Comparison of ENCODE assay signal across 12 cellular contexts in the genomic region with DNA sequence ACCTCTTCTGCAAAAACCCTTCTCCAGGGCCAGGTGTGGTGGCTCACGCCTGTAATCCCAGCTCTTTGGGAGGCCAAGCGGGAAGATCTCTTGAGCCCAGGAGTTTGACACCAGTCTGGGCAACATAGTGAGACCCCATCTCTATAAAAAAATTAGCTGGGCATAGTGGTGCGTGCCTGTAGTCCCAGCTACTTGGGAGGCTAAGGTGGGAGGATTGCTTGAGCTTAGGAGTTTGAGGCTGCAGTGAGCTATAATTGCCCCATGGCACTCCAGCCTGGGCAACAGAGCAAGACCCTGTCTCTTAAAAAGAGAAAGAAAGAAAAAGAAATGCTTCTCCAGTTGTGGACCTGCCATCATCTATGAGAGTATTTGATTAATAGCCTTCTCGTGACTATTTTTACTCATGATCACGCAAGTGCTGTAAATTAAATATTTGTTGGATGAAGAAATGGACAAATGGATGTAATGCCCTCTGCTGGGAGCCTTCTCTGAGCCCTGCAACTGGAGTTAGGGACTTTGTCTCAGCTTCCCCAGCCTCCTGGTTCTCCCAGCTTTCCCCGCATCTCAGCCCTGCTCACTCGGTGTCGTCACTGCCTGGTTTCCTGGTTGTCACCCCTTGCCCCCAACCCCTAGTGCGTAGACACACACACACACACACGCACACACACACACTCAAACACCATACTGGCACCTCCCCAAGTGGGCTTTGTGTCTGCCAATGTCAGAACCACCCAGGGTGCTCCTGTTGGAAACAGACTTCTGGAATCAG. TPM values are rescaled to one million over a fixed set of nuclear protein-coding genes. Genes with fewer than 3 reads are reported as not detected.
DNase-seq lines count a peak whose midpoint lies in the region; ATAC-seq, FAIRE-seq and TF ChIP-seq lines count a peak whose summit lies in the region.
"Had no signal": no experiment of that assay in that cellular context is flagged by ENCODE, and none has a peak within 500 bp of the region (broad histone marks: within the 10 kb centered on the region; RNA-seq: fewer than 3 reads in every experiment).

No MANE protein-coding gene starts in this region.

- peaks cover 4% of the 10 kb centered on the region for H3K4me1 ChIP-seq in osteoblast (ENCODE audit: insufficient read depth, low read length)
- H3K4me1 ChIP-seq: HAP-1 had no signal

- no peak for FAIRE-seq in bronchial epithelial cell (lab: Jason Lieb, UNC)
- FAIRE-seq: GM19239 had no signal

- H3K9me3 ChIP-seq in osteoblast (ENCODE audit: low read depth, low read length), result no peaks in the 10 kb centered on the region
- H3K9me3 ChIP-seq: HAP-1 had no signal

- H4K20me1 ChIP-seq in osteoblast (ENCODE audit: insufficient read depth, low read length), result no peaks in the 10 kb centered on the region

- H3K36me3 ChIP-seq in bronchial epithelial cell (ENCODE audit: control insufficient read depth, insufficient read depth, low read length), result no peaks in the 10 kb centered on the region
- no peaks in the 10 kb centered on the region for H3K36me3 ChIP-seq in osteoblast (ENCODE audit: insufficient read depth, low read length)
- H3K36me3 ChIP-seq: HAP-1 had no signal

- no peaks in the 10 kb centered on the region for H3K79me2 ChIP-seq in osteoblast (ENCODE audit: insufficient read depth, low read length)

- H3K4me3 ChIP-seq in bronchial epithelial cell (ENCODE audit: low read depth, low read length) (no peak overlapping the region), osteoblast (ENCODE audit: insufficient read depth, low read length) (no peak overlapping the region)
- H3K4me3 ChIP-seq: HAP-1 had no signal

- no peak overlapping the region for H2AFZ ChIP-seq in osteoblast (ENCODE audit: low read length)

- TF ChIP-seq CTCF in bronchial epithelial cell (IDR thresholded peaks at IDR 0.05; ENCODE audit: insufficient read depth, low read length, severe bottlenecking) (peak; percentile 15), osteoblast (IDR thresholded peaks at IDR 0.05; ENCODE audit: extremely low read depth, low read depth, low read length) (peak; percentile 42)

- H3K27me3 ChIP-seq in bronchial epithelial cell (ENCODE audit: control insufficient read depth, insufficient read depth, low read length) (no peaks in the 10 kb centered on the region), osteoblast (ENCODE audit: insufficient read depth, low read length) (no peaks in the 10 kb centered on the region)

- ATAC-seq in GM21528 (IDR thresholded peaks at IDR 0.05; ENCODE audit: low FRiP score, unreplicated experiment), result no peak

- no peak overlapping the region for H3K4me2 ChIP-seq in osteoblast (ENCODE audit: insufficient read depth, low read length)

- DNase-seq in EH (ENCODE audit: low read depth), result peak; percentile 30
- DNase-seq in bronchial epithelial cell (ENCODE audit: low read depth), result no peak
- DNase-seq in osteoblast (ENCODE audit: insufficient read length, low spot score, missing footprints), result peak; percentile 90
- no peak for DNase-seq in activated T-cell treated with anti-CD3 and anti-CD28 coated beads for 4 hours
- DNase-seq in midbrain (lab: John Stamatoyannopoulos, UW), result no peak
- DNase-seq: amygdala, T1000 had no signal

- H3K27ac ChIP-seq in osteoblast (ENCODE audit: low read depth, low read length), result no peak overlapping the region

RNA-seq across cellular contexts. Expression of a gene that starts 12.2 kb away (rescaled TPM):
- total RNA-seq in bronchial epithelial cell (2.4 and 4.2 TPM in 2 replicates), osteoblast (8.3 and 9.8 TPM in 2 replicates)

RNA-seq across cellular contexts. Expression of a gene that starts 18.8 kb away (rescaled TPM):
- total RNA-seq in bronchial epithelial cell (75.3 and 78.9 TPM in 2 replicates), osteoblast (63.9 and 69.5 TPM in 2 replicates)

RNA-seq across cellular contexts. Expression of a gene that starts 26.8 kb away (rescaled TPM):
- total RNA-seq in bronchial epithelial cell (not detected in 2 replicates), osteoblast (under 0.01 TPM in 2 replicates)
- total RNA-seq: neural crest cell had no signal

RNA-seq across cellular contexts. Expression of a gene that starts 41.8 kb away (rescaled TPM):
- total RNA-seq in bronchial epithelial cell (not detected in 2 replicates), osteoblast (not detected in 2 replicates)
- total RNA-seq: neural crest cell, RPMI7951 had no signal

RNA-seq across cellular contexts. Expression of a gene that starts 58.0 kb away (rescaled TPM):
- total RNA-seq in bronchial epithelial cell, result 16.8 TPM in 2 replicates
- 18.1 and 18.6 TPM in 2 replicates for total RNA-seq in osteoblast

Comparison
In these comparisons a context has a peak if more than half of its experiments do, and no peak if none do; other contexts are left out.
1. DNase-seq: peak in EH (single experiment) and osteoblast (single experiment); none in bronchial epithelial cell (single experiment), activated T-cell treated with anti-CD3 and anti-CD28 coated beads for 4 hours (single experiment) and midbrain (single experiment).